Comparison of ENCODE assay signal across 1 cellular context in the genomic region with DNA sequence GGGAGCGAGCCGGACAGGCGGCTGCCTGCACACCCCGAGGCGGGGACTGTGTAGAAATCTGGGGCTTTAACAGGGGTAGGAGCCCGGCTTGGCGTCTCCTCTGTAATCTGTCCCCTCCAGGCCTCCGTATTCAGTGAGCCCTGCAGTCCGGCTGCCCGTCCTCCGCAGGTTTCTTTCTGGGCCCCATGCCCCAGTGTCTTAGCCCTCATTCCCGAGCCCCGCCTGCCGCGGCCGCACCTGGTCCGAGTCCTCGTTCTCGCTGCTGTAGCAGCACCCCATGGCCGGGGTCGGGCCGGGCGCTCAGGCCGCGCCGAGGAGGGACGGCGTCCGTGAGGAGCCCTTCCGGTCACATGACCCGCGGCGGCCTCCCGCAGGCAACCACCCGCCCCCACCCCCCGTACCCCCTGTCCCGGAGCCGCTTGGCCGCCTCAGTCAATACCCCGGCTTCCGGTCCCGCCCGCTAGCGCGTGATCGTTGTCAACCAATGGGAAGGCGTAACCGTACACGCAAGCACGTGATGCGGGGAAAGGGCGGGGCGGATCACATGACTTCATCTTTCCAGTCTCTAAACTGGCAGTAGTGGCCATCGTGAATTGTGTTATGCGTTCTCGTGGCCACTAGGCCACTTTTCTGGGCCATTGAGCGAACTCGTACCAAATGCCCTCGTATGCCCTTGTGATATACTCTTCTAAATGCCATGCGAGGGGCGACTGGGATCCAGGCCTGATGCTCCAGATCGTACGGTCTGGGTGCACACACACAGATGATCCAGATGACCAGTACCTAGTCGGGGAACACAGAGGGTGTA.
TF ChIP-seq lines count a peak whose summit lies in the region.

A gene (minus strand): TSS at position 352 of the 808 bp plus-strand sequence. CDS start 73 bp downstream, at position 279.

TF ChIP-seq in SK-N-SH treated with all-trans-retinoic acid at 6 μM for 48 hours, 23 proteins besides CTCF, POLR2A, EP300 and RAD21 (continued from another document):
- TF ChIP-seq, protein P1, sequence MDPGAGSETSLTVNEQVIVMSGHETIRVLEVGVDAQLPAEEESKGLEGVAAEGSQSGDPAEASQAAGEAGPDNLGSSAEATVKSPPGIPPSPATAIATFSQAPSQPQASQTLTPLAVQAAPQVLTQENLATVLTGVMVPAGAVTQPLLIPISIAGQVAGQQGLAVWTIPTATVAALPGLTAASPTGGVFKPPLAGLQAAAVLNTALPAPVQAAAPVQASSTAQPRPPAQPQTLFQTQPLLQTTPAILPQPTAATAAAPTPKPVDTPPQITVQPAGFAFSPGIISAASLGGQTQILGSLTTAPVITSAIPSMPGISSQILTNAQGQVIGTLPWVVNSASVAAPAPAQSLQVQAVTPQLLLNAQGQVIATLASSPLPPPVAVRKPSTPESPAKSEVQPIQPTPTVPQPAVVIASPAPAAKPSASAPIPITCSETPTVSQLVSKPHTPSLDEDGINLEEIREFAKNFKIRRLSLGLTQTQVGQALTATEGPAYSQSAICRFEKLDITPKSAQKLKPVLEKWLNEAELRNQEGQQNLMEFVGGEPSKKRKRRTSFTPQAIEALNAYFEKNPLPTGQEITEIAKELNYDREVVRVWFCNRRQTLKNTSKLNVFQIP (CRISPR knock-in tag; IDR thresholded peaks at IDR 0.05; ENCODE audit: borderline replicate concordance, low read depth), result no peak
- peak; percentile 68; the same call in 1 of the 2 replicates for TF ChIP-seq ZFP3 (CRISPR knock-in tag; IDR thresholded peaks at IDR 0.05)
- no peak for TF ChIP-seq ZNF8 (CRISPR knock-in tag; IDR thresholded peaks at IDR 0.05)
- TF ChIP-seq PPARA (CRISPR knock-in tag; IDR thresholded peaks at IDR 0.05; ENCODE audit: borderline replicate concordance), result no peak
